ENCODE assay signal across 16 cellular contexts in the genomic region with DNA sequence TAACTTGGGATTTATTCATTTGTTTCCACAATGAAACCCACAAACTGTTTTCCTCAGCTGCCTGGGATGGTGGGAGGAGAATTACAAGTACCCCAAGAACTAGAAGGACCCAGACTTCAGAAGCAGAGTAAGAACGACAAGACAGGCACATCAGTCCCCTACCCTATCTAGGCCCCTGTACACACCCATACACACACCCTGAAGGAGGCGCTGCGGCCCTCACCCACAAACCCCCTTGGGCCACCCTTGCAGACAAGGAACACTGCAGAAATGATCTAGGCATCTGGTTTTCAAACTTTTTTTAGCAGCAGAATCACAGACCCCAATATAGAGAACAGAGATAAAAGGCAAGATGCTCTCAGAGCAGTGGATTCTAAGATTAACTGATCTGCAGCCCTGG. TPM values are rescaled to one million over a fixed set of nuclear protein-coding genes. Genes with fewer than 3 reads are reported as not detected.
DNase-seq lines count a peak whose midpoint lies in the region; ATAC-seq, FAIRE-seq and TF ChIP-seq lines count a peak whose summit lies in the region.
"Had no signal": no experiment of that assay in that cellular context is flagged by ENCODE, and none has a peak within 500 bp of the region (broad histone marks: within the 10 kb centered on the region; RNA-seq: fewer than 3 reads in every experiment).

No MANE protein-coding gene starts in this region.

- no peaks in the 10 kb centered on the region for H3K36me3 ChIP-seq in OCI-LY7 (ENCODE audit: insufficient read depth, low read length)
- H3K36me3 ChIP-seq in H1 (ENCODE audit: control insufficient read depth in 2 of 4, insufficient read depth in 4 of 4, low read length in 3 of 4): no peaks in the 10 kb centered on the region
- H3K36me3 ChIP-seq in prostate gland: no peaks in the 10 kb centered on the region
- H3K36me3 ChIP-seq: breast epithelium, tibial artery had no signal

- no peaks in the 10 kb centered on the region for H3K27me3 ChIP-seq in H1 (replicated peaks in 1 of 4; ENCODE audit: control insufficient read depth in 3 of 4, extremely low read depth in 1 of 4, insufficient read depth in 3 of 4, low read length in 3 of 4)
- H3K27me3 ChIP-seq in prostate gland (replicated peaks; ENCODE audit: insufficient read depth): no peaks in the 10 kb centered on the region
- H3K27me3 ChIP-seq: breast epithelium, tibial artery had no signal

- TF ChIP-seq EP300 in H1 (IDR thresholded peaks at IDR 0.05; ENCODE audit: borderline replicate concordance in 1 of 2, low read depth in 2 of 2, low read length in 2 of 2): no peak

- intact Hi-C loops in OCI-LY7 (cut with micrococcal nuclease; ENCODE audit: unreplicated experiment): no loop called here
- intact Hi-C loops in prostate gland (cut with DNase I): no loop called here

- H3K79me2 ChIP-seq in OCI-LY7 (ENCODE audit: insufficient read depth, low read depth, low read length): no peaks in the 10 kb centered on the region
- peaks cover 20 to 100% of the 10 kb centered on the region in 2 experiments for H3K79me2 ChIP-seq in H1 (ENCODE audit: control insufficient read depth in 1 of 2, insufficient read depth in 2 of 2, low read length in 2 of 2)

- H4K20me1 ChIP-seq in OCI-LY7 (ENCODE audit: insufficient read depth, low read length): 0 out of 2 replicates have a peak, but pooled peaks cover 3% of the 10 kb centered on the region
- peaks cover 13 to 30% of the 10 kb centered on the region in 2 experiments for H4K20me1 ChIP-seq in H1 (replicated peaks in 1 of 2; ENCODE audit: control insufficient read depth in 1 of 2, insufficient read depth in 2 of 2, low read length in 2 of 2)

- no peak overlapping the region for H4K91ac ChIP-seq in H1 (replicated peaks; ENCODE audit: insufficient read length, low read length)

- H2AFZ ChIP-seq in OCI-LY7 (ENCODE audit: low read length): no peak overlapping the region
- H2AFZ ChIP-seq in H1 (ENCODE audit: low read length): no peak overlapping the region

- H3K18ac ChIP-seq in H1 (ENCODE audit: extremely low read depth, low read length): no peak overlapping the region

- no peak for ATAC-seq in esophagus mucosa
- ATAC-seq: right cardiac atrium had no signal

- WGBS in H1 (ENCODE audit: extremely low coverage in 1 of 2, insufficient coverage in 1 of 2, insufficient read length in 1 of 2, insufficient replicate concordance in 2 of 2, low coverage in 1 of 2, low lambda C conversion rate in 2 of 2, missing lambda C conversion rate in 1 of 2), 2 experiments: 79% methylated on average over 3 of the region's 3 CpGs; no CpG with 5 or more reads in 1 of the 2 experiments
- WGBS in prostate gland: 80% methylated on average over 3 of the region's 3 CpGs

- H3K27ac Mint-ChIP-seq in activated naive CD8-positive, alpha-beta T cell: peak overlapping the region; percentile 78
- H3K27ac Mint-ChIP-seq in activated naive CD8-positive, alpha-beta T cell treated with anti-CD3 and anti-CD28 coated beads for 36 hours: no peak overlapping the region
- H3K27ac Mint-ChIP-seq: activated naive CD4-positive, alpha-beta T cell treated with anti-CD3 and anti-CD28 coated beads, Interleukin-2, amount 10 ng/mL, durations not matched to agents 7 days and 5 days had no signal

- no peak for DNase-seq in activated naive CD8-positive, alpha-beta T cell treated with anti-CD3 and anti-CD28 coated beads for 36 hours
- DNase-seq in OCI-LY7 (ENCODE audit: low spot score) (no peak), H1 (ENCODE audit: low read depth in 1 of 2, low spot score in 2 of 2) (no peak), NCI-H1436 treated with DMSO at 0.1 percent for 48 hours (lab: John Stamatoyannopoulos, UW) (no peak), prostate gland (ENCODE audit: low spot score) (no peak), NCI-H526 (lab: John Stamatoyannopoulos, UW) (no peak)
- DNase-seq: activated CD4-positive, alpha-beta T cell treated with anti-CD3 and anti-CD28 coated beads for 4 hours; activated naive CD4-positive, alpha-beta T cell treated with anti-CD3 and anti-CD28 coated beads, Interleukin-2, amount 10 ng/mL, durations not matched to agents 7 days and 5 days; NCI-H774; right cardiac atrium; stimulated activated CD4-positive, alpha-beta T cell treated with anti-CD3 and anti-CD28 coated beads, Interleukin-2, amount 100 ng/mL, for 24 hours; T-helper 2 cell had no signal

- H2AK5ac ChIP-seq in H1 (ENCODE audit: low read depth, low read length): no peak overlapping the region

- H3K4me2 ChIP-seq in OCI-LY7 (ENCODE audit: low read length) (no peak overlapping the region), H1 (ENCODE audit: insufficient read depth in 1 of 2, low read depth in 2 of 2, low read length in 2 of 2) (no peak overlapping the region)

- no peak overlapping the region for H4K8ac ChIP-seq in H1 (ENCODE audit: extremely low read depth, insufficient read depth, low read length)

- H2BK12ac ChIP-seq in H1 (ENCODE audit: low read depth, low read length): no peak overlapping the region

- no peak for FAIRE-seq in H1 (lab: Jason Lieb, UNC)

- H3K4me3 ChIP-seq in OCI-LY7 (ENCODE audit: low read depth, low read length, poor library complexity, severe bottlenecking) (no peak overlapping the region), H1 (ENCODE audit: extremely low read depth in 1 of 4, insufficient read depth in 2 of 4, low read depth in 3 of 4, low read length in 4 of 4) (no peak overlapping the region), prostate gland (no peak overlapping the region)
- H3K4me3 ChIP-seq: breast epithelium, tibial artery had no signal

- no peak overlapping the region for H3K27ac ChIP-seq in OCI-LY7 (ENCODE audit: low read depth, low read length, poor library complexity, severe bottlenecking)
- no peak overlapping the region for H3K27ac ChIP-seq in H1 (ENCODE audit: low read depth, low read length)
- H3K27ac ChIP-seq in prostate gland: no peak overlapping the region
- H3K27ac ChIP-seq: breast epithelium, tibial artery had no signal

- H4K5ac ChIP-seq in H1 (ENCODE audit: insufficient read length, low read depth, low read length): no peak overlapping the region

- TF ChIP-seq CTCF in OCI-LY7 (conservative IDR thresholded peaks at IDR 0.05; ENCODE audit: low read length): peak; percentile 38
- peak; percentile 53 to 76 (median 71); a peak in 3 of 4 replicates for TF ChIP-seq CTCF in H1 (IDR thresholded peaks at IDR 0.05; ENCODE audit: control extremely low read depth in 1 of 3, insufficient read depth in 1 of 3, low read depth in 1 of 3, low read length in 3 of 3)
- no peak for TF ChIP-seq CTCF in prostate gland (IDR thresholded peaks at IDR 0.05)

- H3K9me2 ChIP-seq in OCI-LY7 (ENCODE audit: insufficient read depth, low read length): no peaks in the 10 kb centered on the region

- peak; percentile 36 to 59; a peak in 3 of 4 replicates for TF ChIP-seq RAD21 in H1 (IDR thresholded peaks at IDR 0.05 in 1 of 2, conservative IDR thresholded peaks at IDR 0.05 in 1 of 2; ENCODE audit: low read depth in 2 of 2, low read length in 2 of 2)

- H2BK120ac ChIP-seq in H1 (replicated peaks; ENCODE audit: low read depth, low read length): no peak overlapping the region

- no peak overlapping the region for H3K9ac ChIP-seq in H1 (replicated peaks in 1 of 4; ENCODE audit: extremely low read depth in 1 of 4, low read depth in 3 of 4, low read length in 3 of 4)

- peaks cover 92% of the 10 kb centered on the region for H3K4me1 Mint-ChIP-seq in activated naive CD8-positive, alpha-beta T cell (ENCODE audit: low read depth)
- H3K4me1 Mint-ChIP-seq in activated naive CD8-positive, alpha-beta T cell treated with anti-CD3 and anti-CD28 coated beads for 36 hours: peaks cover 80% of the 10 kb centered on the region

- H3K4me1 ChIP-seq in OCI-LY7 (ENCODE audit: insufficient read depth, low read length, poor library complexity, severe bottlenecking) (peaks cover 6% of the 10 kb centered on the region), H1 (replicated peaks in 1 of 4; ENCODE audit: control insufficient read depth in 3 of 4, insufficient read depth in 4 of 4, low read length in 3 of 4) (peaks cover 0 to 7% (median 3%) of the 10 kb centered on the region in 4 experiments; a peak in 5 of 7 replicates), prostate gland (replicated peaks) (no peaks in the 10 kb centered on the region)
- H3K4me1 ChIP-seq: breast epithelium, tibial artery had no signal

- no peaks in the 10 kb centered on the region for H3K9me3 Mint-ChIP-seq in activated naive CD8-positive, alpha-beta T cell (ENCODE audit: low read depth)
- H3K9me3 Mint-ChIP-seq in activated naive CD8-positive, alpha-beta T cell treated with anti-CD3 and anti-CD28 coated beads for 36 hours: no peaks in the 10 kb centered on the region
- H3K9me3 Mint-ChIP-seq: activated naive CD4-positive, alpha-beta T cell treated with anti-CD3 and anti-CD28 coated beads, Interleukin-2, amount 10 ng/mL, durations not matched to agents 7 days and 5 days had no signal

- TF ChIP-seq POLR2A in H1 (IDR thresholded peaks at IDR 0.05; ENCODE audit: control extremely low read depth in 1 of 2, low read depth in 2 of 2, low read length in 2 of 2) (no peak), prostate gland (IDR thresholded peaks at IDR 0.05) (no peak)

- H3K79me1 ChIP-seq in H1 (ENCODE audit: low read depth, low read length): peaks cover 44% of the 10 kb centered on the region

- H2BK15ac ChIP-seq in H1 (ENCODE audit: low read length): no peak overlapping the region

- CTCF ChIA-PET in OCI-LY7 (lab: Charles Lee; ENCODE audit: unreplicated experiment) (no interaction called here), H1 (lab: Charles Lee; ENCODE audit: partially characterized antibody) (interaction anchor here (0.7 to 1.9 kb wide), 13 partner anchors 8 to 46 kb away, joined by 3 to 10 read pairs (median 3); no protein-coding TSS in a partner anchor)

- H3K14ac ChIP-seq in H1 (ENCODE audit: insufficient read length): no peak overlapping the region

- no peak overlapping the region for H3K4ac ChIP-seq in H1 (replicated peaks; ENCODE audit: insufficient read length, low read depth, low read length)

- H3K9me3 ChIP-seq in OCI-LY7 (ENCODE audit: low read length) (no peaks in the 10 kb centered on the region), H1 (ENCODE audit: insufficient read depth in 2 of 2, low read depth in 1 of 2, low read length in 1 of 2) (no peaks in the 10 kb centered on the region), prostate gland (no peaks in the 10 kb centered on the region)
- H3K9me3 ChIP-seq: breast epithelium, tibial artery had no signal

- H3K27me3 Mint-ChIP-seq in activated naive CD8-positive, alpha-beta T cell: no peaks in the 10 kb centered on the region
- H3K27me3 Mint-ChIP-seq in activated naive CD8-positive, alpha-beta T cell treated with anti-CD3 and anti-CD28 coated beads for 36 hours: no peaks in the 10 kb centered on the region
- H3K27me3 Mint-ChIP-seq: activated naive CD4-positive, alpha-beta T cell treated with anti-CD3 and anti-CD28 coated beads, Interleukin-2, amount 10 ng/mL, durations not matched to agents 7 days and 5 days had no signal

- H3K36me3 Mint-ChIP-seq in activated naive CD8-positive, alpha-beta T cell: peaks cover 2% of the 10 kb centered on the region
- peaks cover 10% of the 10 kb centered on the region for H3K36me3 Mint-ChIP-seq in activated naive CD8-positive, alpha-beta T cell treated with anti-CD3 and anti-CD28 coated beads for 36 hours

- no peak overlapping the region for H3K23ac ChIP-seq in H1 (ENCODE audit: insufficient read length)

- no peak overlapping the region for H2BK5ac ChIP-seq in H1 (ENCODE audit: low read depth, low read length)

- no peak overlapping the region for H3K56ac ChIP-seq in H1 (replicated peaks; ENCODE audit: insufficient read length, low read depth, low read length)

- H2BK20ac ChIP-seq in H1 (ENCODE audit: low read length): no peak overlapping the region

- POLR2A ChIA-PET in OCI-LY7 (lab: Charles Lee) (no interaction called here), H1 (lab: Charles Lee; ENCODE audit: partially characterized antibody) (no interaction called here)

- H3K23me2 ChIP-seq in H1 (ENCODE audit: low read depth, low read length): no peaks in the 10 kb centered on the region

- no peak overlapping the region for H3K4me3 Mint-ChIP-seq in activated naive CD8-positive, alpha-beta T cell
- no peak overlapping the region for H3K4me3 Mint-ChIP-seq in activated naive CD8-positive, alpha-beta T cell treated with anti-CD3 and anti-CD28 coated beads for 36 hours
- H3K4me3 Mint-ChIP-seq: activated naive CD4-positive, alpha-beta T cell treated with anti-CD3 and anti-CD28 coated beads, Interleukin-2, amount 10 ng/mL, durations not matched to agents 7 days and 5 days had no signal

- no TSS peak for BruUV-seq in OCI-LY7 (replicated peaks; lab: Mats Ljungman, UMichigan)

RNA-seq across cellular contexts. Expression of gene TRERF1, which starts 55.0 kb away (rescaled TPM):
- total RNA-seq in activated naive CD8-positive, alpha-beta T cell treated with anti-CD3 and anti-CD28 coated beads for 36 hours: 1 to 10 TPM; 6.5 to 6.9 TPM
- 4.6 and 5.7 TPM in 2 replicates for total RNA-seq in OCI-LY7 (2014; rRNA removed; shearing (Covaris generic))
- total RNA-seq in OCI-LY7 (2022) (12.2 and 12.9 TPM in 2 replicates), esophagus mucosa (7.3 TPM), prostate gland (10 to 100 TPM in 1 of 2 donors, 1 to 10 TPM in 1; 9.5 to 34.8 TPM)
- 21.5 and 22.8 TPM in 2 replicates for total RNA-seq in H1 (2021; fragmentation: NEBNext Ultra II Directional; extraction: Animal tissue kit (Norgen Biotek cat#: 25700))
- polyA plus RNA-seq in H1 (2011; rRNA removed): 10.8 and 14.9 TPM in 2 replicates
- polyA plus RNA-seq in H1 (2011; cell fraction: cytosol; rRNA removed): 7.8 TPM
- polyA plus RNA-seq in H1 (2011; cell fraction: nucleus; rRNA removed): 23.3 TPM
- polyA plus RNA-seq in H1 (2012, experiment 1 of 2): 14.0 to 17.0 TPM (median 15.2 TPM) in 4 replicates
- 3.9 TPM for polyA plus RNA-seq in H1 (2012, experiment 2 of 2)
- polyA plus RNA-seq in H1 (2013, experiment 1 of 2): 10.3 TPM
- 10.3 TPM for polyA plus RNA-seq in H1 (2013, experiment 2 of 2)
- 12.4 and 15.8 TPM in 2 replicates for polyA minus RNA-seq in H1 (2011; rRNA and poly(A)+ RNA removed)
- polyA minus RNA-seq in H1 (2011; cell fraction: cytosol; rRNA and poly(A)+ RNA removed): 14.0 TPM
- 18.1 TPM for polyA minus RNA-seq in H1 (2011; cell fraction: nucleus; rRNA and poly(A)+ RNA removed)

Comparison
In these comparisons a context has a peak if more than half of its experiments do, and no peak if none do; other contexts are left out.
1. CTCF ChIP-seq: peak in OCI-LY7 (single experiment) and H1 (3 of 3); none in prostate gland (0 of 4).